In genomic region chr10:104966563-104967280, GRCh38 we compare ENCODE assay signal across 18 cellular contexts.
"Had no signal": no experiment of that assay in that cellular context is flagged by ENCODE, and none has a peak within 500 bp of the region (broad histone marks: within the 10 kb centered on the region; RNA-seq: fewer than 3 reads in every experiment).

No MANE protein-coding gene starts in this region.

- H3K9me3 ChIP-seq: gastrocnemius medialis, lower lobe of right lung, neutrophil, right lobe of liver, thoracic aorta, tibial nerve, upper lobe of right lung, uterus had no signal

- ATAC-seq: effector memory CD8-positive, alpha-beta T cell; gastrocnemius medialis; left ventricle myocardium superior; lower lobe of right lung; natural killer cell; right lobe of liver; stimulated activated naive B cell treated with anti-CD40 and anti-IgM and Interleukin-4, amounts not matched to agents 10 μg/mL and 1 μg/mL and 100 μg/mL, for 72 hours; upper lobe of right lung had no signal

- H3K36me3 ChIP-seq: gastrocnemius medialis, lower lobe of right lung, neutrophil, right lobe of liver, thoracic aorta, tibial nerve, upper lobe of right lung, uterus had no signal

- H3K79me2 ChIP-seq: parathyroid adenoma had no signal

- H3K4me1 ChIP-seq: gastrocnemius medialis, lower lobe of right lung, parathyroid adenoma, right lobe of liver, tibial nerve, upper lobe of right lung, uterus had no signal

- H3K4me3 ChIP-seq: gastrocnemius medialis, lower lobe of right lung, right lobe of liver, thoracic aorta, tibial nerve, upper lobe of right lung, uterus had no signal

- H3K27ac ChIP-seq: gastrocnemius medialis, lower lobe of right lung, neutrophil, parathyroid adenoma, right lobe of liver, thoracic aorta, tibial nerve, upper lobe of right lung, uterus had no signal

- H3K9ac ChIP-seq: parathyroid adenoma had no signal

- H3K27me3 ChIP-seq: gastrocnemius medialis, neutrophil, right lobe of liver, tibial nerve, upper lobe of right lung, uterus had no signal

- DNase-seq: cortex of kidney; effector memory CD8-positive, alpha-beta T cell; gastrocnemius medialis; head of caudate nucleus; left ventricle myocardium superior; lower lobe of right lung; natural killer cell; right lobe of liver; small intestine; stimulated activated CD4-positive, alpha-beta T cell treated with anti-CD3 and anti-CD28 coated beads, Interleukin-15, amount 100 ng/mL, for 24 hours; stimulated activated CD4-positive, alpha-beta T cell treated with anti-CD3 and anti-CD28 coated beads, Interleukin-2, amount 100 ng/mL, for 48 hours; stimulated activated naive B cell treated with anti-CD40 and anti-IgM and Interleukin-4, amounts not matched to agents 10 μg/mL and 1 μg/mL and 100 μg/mL, for 72 hours; upper lobe of right lung; uterus had no signal
